8 cellular contexts compared by ENCODE assay signal in the genomic region with DNA sequence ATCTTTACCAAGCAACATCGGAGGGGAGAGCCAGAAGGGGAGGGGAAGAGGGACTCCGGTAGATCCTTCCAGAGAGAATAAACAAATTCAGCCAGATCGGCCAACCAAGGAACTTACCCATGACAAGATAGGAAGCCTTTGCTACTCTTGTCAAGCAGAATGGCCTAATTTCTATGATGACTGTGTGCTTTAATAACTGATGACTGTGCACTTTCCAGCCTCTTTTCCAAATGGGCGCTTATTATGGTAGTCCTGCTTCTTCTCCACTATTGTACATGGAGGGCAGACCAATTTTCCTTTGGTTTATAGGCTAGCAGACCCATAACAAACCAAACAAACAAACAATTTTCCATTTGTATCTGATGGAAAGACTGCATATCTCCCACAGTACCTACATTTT.
"Had no signal": no experiment of that assay in that cellular context is flagged by ENCODE, and none has a peak within 500 bp of the region (broad histone marks: within the 10 kb centered on the region; RNA-seq: fewer than 3 reads in every experiment).

No MANE protein-coding gene starts in this region.

- H3K27ac ChIP-seq: HL-60 had no signal

- H3K4me1 ChIP-seq: HAP-1 had no signal

- H3K36me3 Mint-ChIP-seq: IgD-negative memory B cell had no signal

- ATAC-seq: GM23338, HCT116 had no signal

- H3K27me3 Mint-ChIP-seq: IgD-negative memory B cell had no signal

- H3K36me3 ChIP-seq: HAP-1 had no signal

- H3K4me3 Mint-ChIP-seq: GM23338, HFFc6, IgD-negative memory B cell had no signal

- H3K4me3 ChIP-seq: GM23338, HAP-1 had no signal

- H3K27ac Mint-ChIP-seq: GM23338, HFFc6, IgD-negative memory B cell had no signal

- H3K4me2 ChIP-seq: GM23338 had no signal

- DNase-seq: H7, HFFc6, KG1 had no signal

- H3K9me3 ChIP-seq: HAP-1 had no signal

- H3K4me1 Mint-ChIP-seq: IgD-negative memory B cell had no signal

- H3K9me3 Mint-ChIP-seq: GM23338, HFFc6 had no signal

- H2AFZ ChIP-seq: GM23338 had no signal
